11 cellular contexts compared by ENCODE assay signal in genomic region chr1:1417825-1418463, GRCh38. TPM values are rescaled to one million over a fixed set of nuclear protein-coding genes. Genes with fewer than 3 reads are reported as not detected.
DNase-seq lines count a peak whose midpoint lies in the region; ATAC-seq, FAIRE-seq and TF ChIP-seq lines count a peak whose summit lies in the region.
"Not testable (repeated sequence)": the region's sequence is repeated elsewhere in the genome, so short reads cannot be mapped to it uniquely, and the experiment has no call there.
"Had no signal": no experiment of that assay in that cellular context is flagged by ENCODE, and none has a peak within 500 bp of the region (broad histone marks: within the 10 kb centered on the region; RNA-seq: fewer than 3 reads in every experiment).

No MANE protein-coding gene starts in this region.

- H3K9me1 ChIP-seq in K562 (ENCODE audit: control insufficient read depth, insufficient read depth, low read length): not testable (repeated sequence)

- H3K9me3 ChIP-seq in HEK293 (ENCODE audit: control insufficient read depth, insufficient read depth, low read depth, low read length); K562 (replicated peaks; ENCODE audit: control insufficient read depth, insufficient read depth, low read depth, low read length): not testable (repeated sequence)

- not testable (repeated sequence) for H3K27me3 ChIP-seq in K562 (ENCODE audit: control insufficient read depth in 2 of 2, insufficient read depth in 2 of 2, low read length in 2 of 2)

- not testable (repeated sequence) for TF ChIP-seq EP300 in K562 (IDR thresholded peaks at IDR 0.05; ENCODE audit: low read length)

- not testable (repeated sequence) for BruUV-seq in Calu3 (replicated peaks; lab: Mats Ljungman, UMichigan); K562 (replicated peaks; lab: Mats Ljungman, UMichigan)

- DNase-seq in Calu3; K562 (ENCODE audit: extremely low read depth in 1 of 4, low spot score in 3 of 4); epithelial cell of prostate (ENCODE audit: low read depth, low spot score); neural crest cell (ENCODE audit: low read depth, low spot score): not testable (repeated sequence)
- DNase-seq in islet precursor cell: peak; percentile 50

- TF ChIP-seq CTCF in Calu3 (IDR thresholded peaks at IDR 0.05; ENCODE audit: unreplicated experiment); HEK293 (tag by site-specific recombination; IDR thresholded peaks at IDR 0.05); VCaP (conservative IDR thresholded peaks at IDR 0.05); K562 (IDR thresholded peaks at IDR 0.05 in 2 of 3, conservative IDR thresholded peaks at IDR 0.05 in 1 of 3; ENCODE audit: insufficient read depth in 2 of 3, low read depth in 1 of 3, low read length in 3 of 3); neural crest cell (conservative IDR thresholded peaks at IDR 0.05): not testable (repeated sequence)

- H3K4me2 ChIP-seq in K562 (ENCODE audit: insufficient read depth, low read length): not testable (repeated sequence)

- intact Hi-C loops in Calu3 (cut with micrococcal nuclease; ENCODE audit: unreplicated experiment); K562 (cut with micrococcal nuclease): not testable (repeated sequence)

- 66% methylated on average over 24 of the region's 25 CpGs for WGBS in K562 (ENCODE audit: insufficient coverage, low coverage, missing lambda C conversion rate)

- POLR2A ChIA-PET in HEK293 (lab: Yijun Ruan, JAX); K562 (lab: Yijun Ruan, JAX): not testable (repeated sequence)

- H3K4me1 Mint-ChIP-seq in Calu3 (ENCODE audit: low read depth, unreplicated experiment): not testable (repeated sequence)
- H3K4me1 Mint-ChIP-seq in neural crest cell: peaks cover 20% of the 10 kb centered on the region
- peaks cover 24% of the 10 kb centered on the region for H3K4me1 Mint-ChIP-seq in stimulated activated memory B cell treated with anti-CD40 and anti-IgM and Interleukin-4, amounts not matched to agents 10 μg/mL and 1 μg/mL and 100 μg/mL, for 72 hours

- H3K36me3 Mint-ChIP-seq in Calu3 (ENCODE audit: insufficient read depth, unreplicated experiment): peaks cover 14% of the 10 kb centered on the region
- H3K36me3 Mint-ChIP-seq in neural crest cell (ENCODE audit: low read depth); stimulated activated memory B cell treated with anti-CD40 and anti-IgM and Interleukin-4, amounts not matched to agents 10 μg/mL and 1 μg/mL and 100 μg/mL, for 72 hours: not testable (repeated sequence)

- H3K79me2 ChIP-seq in K562 (ENCODE audit: control insufficient read depth, insufficient read depth, low read length): not testable (repeated sequence)

- not testable (repeated sequence) for H4K20me1 ChIP-seq in K562 (replicated peaks; ENCODE audit: control insufficient read depth, insufficient read depth, low read length)

- TF ChIP-seq RAD21 in K562 (CRISPR knock-in tag; conservative IDR thresholded peaks at IDR 0.05 in 1 of 2, IDR thresholded peaks at IDR 0.05 in 1 of 2): not testable (repeated sequence)

- H3K27ac ChIP-seq in HEK293 (ENCODE audit: extremely low read depth, low read depth, low read length); K562 (ENCODE audit: extremely low read depth, low read depth, low read length): not testable (repeated sequence)
- H3K27ac ChIP-seq in VCaP: peak overlapping the region; percentile 83; the same call in 1 of the 2 replicates
- peak overlapping the region; percentile 82 for H3K27ac ChIP-seq in epithelial cell of prostate

- not testable (repeated sequence) for FAIRE-seq in K562 (lab: Jason Lieb, UNC)

- ATAC-seq in K562; stimulated activated memory B cell treated with anti-CD40 and anti-IgM and Interleukin-4, amounts not matched to agents 10 μg/mL and 1 μg/mL and 100 μg/mL, for 72 hours: not testable (repeated sequence)

- H3K4me3 ChIP-seq in HEK293 (ENCODE audit: low read depth, low read length); K562: not testable (repeated sequence)

- H3K36me3 ChIP-seq in HEK293 (ENCODE audit: control insufficient read depth in 2 of 2, insufficient read depth in 1 of 2, low read length in 2 of 2); K562 (ENCODE audit: control insufficient read depth, insufficient read depth, low read length): not testable (repeated sequence)

- not testable (repeated sequence) for H3K27ac Mint-ChIP-seq in Calu3 (ENCODE audit: unreplicated experiment)
- peak overlapping the region; percentile 36 for H3K27ac Mint-ChIP-seq in neural crest cell (ENCODE audit: unreplicated experiment)
- peak overlapping the region; percentile 70 for H3K27ac Mint-ChIP-seq in stimulated activated memory B cell treated with anti-CD40 and anti-IgM and Interleukin-4, amounts not matched to agents 10 μg/mL and 1 μg/mL and 100 μg/mL, for 72 hours

- in situ Hi-C loops in K562 (cut with MboI): not testable (repeated sequence)

- peak overlapping the region; percentile 18 for H3K4me3 Mint-ChIP-seq in Calu3 (ENCODE audit: low read depth, unreplicated experiment)
- H3K4me3 Mint-ChIP-seq in neural crest cell; stimulated activated memory B cell treated with anti-CD40 and anti-IgM and Interleukin-4, amounts not matched to agents 10 μg/mL and 1 μg/mL and 100 μg/mL, for 72 hours: not testable (repeated sequence)

- H3K27me3 Mint-ChIP-seq in Calu3 (ENCODE audit: unreplicated experiment); neural crest cell (ENCODE audit: low read depth): not testable (repeated sequence)
- peaks cover 24% of the 10 kb centered on the region for H3K27me3 Mint-ChIP-seq in stimulated activated memory B cell treated with anti-CD40 and anti-IgM and Interleukin-4, amounts not matched to agents 10 μg/mL and 1 μg/mL and 100 μg/mL, for 72 hours

- not testable (repeated sequence) for TF ChIP-seq POLR2A in K562 (conservative IDR thresholded peaks at IDR 0.05)

- not testable (repeated sequence) for H2AFZ ChIP-seq in K562 (ENCODE audit: low read depth, low read length)

- not testable (repeated sequence) for H3K4me1 ChIP-seq in HEK293 (ENCODE audit: control insufficient read depth, insufficient read depth, low read length)
- H3K4me1 ChIP-seq in K562 (replicated peaks in 1 of 2; ENCODE audit: control insufficient read depth in 2 of 2, insufficient read depth in 2 of 2, low read length in 2 of 2): peaks cover 3 to 25% of the 10 kb centered on the region in 2 experiments; a peak in 4 of 5 replicates

- CTCF ChIA-PET in Calu3 (lab: Charles Lee); HEK293 (lab: Yijun Ruan, JAX); K562 (lab: Yijun Ruan, JAX; ENCODE audit: low intra/inter-chr PET ratio): not testable (repeated sequence)

- not testable (repeated sequence) for H3K9ac ChIP-seq in K562 (ENCODE audit: insufficient read depth in 1 of 2, low read depth in 2 of 2, low read length in 2 of 2)

- H3K9me3 Mint-ChIP-seq in Calu3 (ENCODE audit: low read depth, unreplicated experiment); neural crest cell; stimulated activated memory B cell treated with anti-CD40 and anti-IgM and Interleukin-4, amounts not matched to agents 10 μg/mL and 1 μg/mL and 100 μg/mL, for 72 hours: not testable (repeated sequence)

RNA-seq across cellular contexts. Expression of gene ANKRD65, which starts 3.1 kb away (rescaled TPM):
- total RNA-seq in Calu3 (2022): not detected in 2 replicates
- not detected in 2 replicates for total RNA-seq in K562 (2011; cell fraction: chromatin; rRNA removed; ENCODE audit: low replicate concordance)
- not detected in 2 replicates for total RNA-seq in K562 (2011; cell fraction: nucleolus; rRNA removed)
- total RNA-seq in K562 (2011; cell fraction: nucleoplasm; rRNA removed): 0.37 TPM in 1 of 2 replicates, not detected in the other
- total RNA-seq in K562 (2014; rRNA removed): not detected in 2 replicates
- total RNA-seq in K562 (2014; rRNA removed; fragmentation: Illumina TruSeq; extraction: Trizol): not detected in 2 replicates
- total RNA-seq in K562 (2015; rRNA removed; fragmentation: Illumina TruSeq; extraction: Trizol): not detected in 2 replicates
- not detected in 2 replicates for total RNA-seq in K562 (2021)
- polyA plus RNA-seq in K562 (2011; rRNA removed): not detected in 2 replicates
- polyA plus RNA-seq in K562 (2011; cell fraction: cytosol; rRNA removed): not detected in 2 replicates
- polyA plus RNA-seq in K562 (2011; cell fraction: nucleus; rRNA removed): not detected in 2 replicates
- 0.11 TPM in 1 of 2 replicates, not detected in the other for polyA plus RNA-seq in K562 (2012)
- not detected in 2 replicates for polyA plus RNA-seq in K562 (2014; fragmentation: Illumina TruSeq; extraction: Trizol)
- not detected for polyA plus RNA-seq in K562 (2014; fragmentation: Nextera tagmentation; extraction: Ambion mirVana)
- not detected in 2 replicates for polyA plus RNA-seq in K562 (2014; rRNA removed)
- polyA minus RNA-seq in K562 (2011; rRNA and poly(A)+ RNA removed): not detected in 2 replicates
- not detected in 2 replicates for polyA minus RNA-seq in K562 (2011; cell fraction: cytosol; rRNA and poly(A)+ RNA removed)
- polyA minus RNA-seq in K562 (2011; cell fraction: nucleus; rRNA and poly(A)+ RNA removed): not detected in 2 replicates
- total RNA-seq in neural crest cell: 0.66 and 0.89 TPM in 2 replicates
- total RNA-seq: IMR-90, LHCN-M2 had no signal

RNA-seq across cellular contexts. Expression of gene MRPL20, which starts 10.9 kb away (rescaled TPM):
- total RNA-seq in Calu3 (2022): 81.2 and 99.1 TPM in 2 replicates
- 98.1 and 170 TPM in 2 replicates for total RNA-seq in K562 (2011; cell fraction: chromatin; rRNA removed; ENCODE audit: low replicate concordance)
- 136 and 139 TPM in 2 replicates for total RNA-seq in K562 (2011; cell fraction: nucleolus; rRNA removed)
- 122 and 137 TPM in 2 replicates for total RNA-seq in K562 (2011; cell fraction: nucleoplasm; rRNA removed)
- total RNA-seq in K562 (2014; rRNA removed): 352 and 355 TPM in 2 replicates
- total RNA-seq in K562 (2014; rRNA removed; fragmentation: Illumina TruSeq; extraction: Trizol): 208 and 222 TPM in 2 replicates
- total RNA-seq in K562 (2015; rRNA removed; fragmentation: Illumina TruSeq; extraction: Trizol): 205 and 216 TPM in 2 replicates
- total RNA-seq in K562 (2021): 224 and 229 TPM in 2 replicates
- 144 and 187 TPM in 2 replicates for polyA plus RNA-seq in K562 (2011; rRNA removed)
- polyA plus RNA-seq in K562 (2011; cell fraction: cytosol; rRNA removed): 164 and 188 TPM in 2 replicates
- polyA plus RNA-seq in K562 (2011; cell fraction: nucleus; rRNA removed): 104 and 152 TPM in 2 replicates
- polyA plus RNA-seq in K562 (2012): 195 and 375 TPM in 2 replicates
- polyA plus RNA-seq in K562 (2014; fragmentation: Illumina TruSeq; extraction: Trizol): 180 and 264 TPM in 2 replicates
- 100 to 1,000 TPM; 570 to 671 TPM for polyA plus RNA-seq in K562 (2014; fragmentation: Nextera tagmentation; extraction: Ambion mirVana)
- polyA plus RNA-seq in K562 (2014; rRNA removed): 420 and 491 TPM in 2 replicates
- 121 and 163 TPM in 2 replicates for polyA minus RNA-seq in K562 (2011; rRNA and poly(A)+ RNA removed)
- polyA minus RNA-seq in K562 (2011; cell fraction: cytosol; rRNA and poly(A)+ RNA removed): 99.9 and 107 TPM in 2 replicates
- 44.2 and 57.5 TPM in 2 replicates for polyA minus RNA-seq in K562 (2011; cell fraction: nucleus; rRNA and poly(A)+ RNA removed)
- 113 and 117 TPM in 2 replicates for total RNA-seq in neural crest cell

RNA-seq across cellular contexts. Expression of gene VWA1, which starts 17.5 kb away (rescaled TPM):
- 78.7 and 78.9 TPM in 2 replicates for total RNA-seq in Calu3 (2022)
- 0.76 and 5.5 TPM in 2 replicates for total RNA-seq in K562 (2011; cell fraction: chromatin; rRNA removed; ENCODE audit: low replicate concordance)
- total RNA-seq in K562 (2011; cell fraction: nucleolus; rRNA removed): 5.1 and 7.2 TPM in 2 replicates
- 1.9 and 3.4 TPM in 2 replicates for total RNA-seq in K562 (2011; cell fraction: nucleoplasm; rRNA removed)
- total RNA-seq in K562 (2014; rRNA removed): 4.0 and 4.6 TPM in 2 replicates
- 0.03 and 0.04 TPM in 2 replicates for total RNA-seq in K562 (2014; rRNA removed; fragmentation: Illumina TruSeq; extraction: Trizol)
- total RNA-seq in K562 (2015; rRNA removed; fragmentation: Illumina TruSeq; extraction: Trizol): 0.98 and 1.2 TPM in 2 replicates
- 6.4 and 7.1 TPM in 2 replicates for total RNA-seq in K562 (2021)
- 0.85 and 1.6 TPM in 2 replicates for polyA plus RNA-seq in K562 (2011; rRNA removed)
- polyA plus RNA-seq in K562 (2011; cell fraction: cytosol; rRNA removed): 1.3 and 7.5 TPM in 2 replicates
- polyA plus RNA-seq in K562 (2011; cell fraction: nucleus; rRNA removed): 3.0 and 6.5 TPM in 2 replicates
- polyA plus RNA-seq in K562 (2012): 3.8 and 6.1 TPM in 2 replicates
- polyA plus RNA-seq in K562 (2014; fragmentation: Illumina TruSeq; extraction: Trizol): 0.16 and 0.84 TPM in 2 replicates
- polyA plus RNA-seq in K562 (2014; fragmentation: Nextera tagmentation; extraction: Ambion mirVana): under 1 TPM; 0.01 to 0.06 TPM
- polyA plus RNA-seq in K562 (2014; rRNA removed): 2.6 and 3.0 TPM in 2 replicates
- 0.42 and 0.69 TPM in 2 replicates for polyA minus RNA-seq in K562 (2011; rRNA and poly(A)+ RNA removed)
- 2.0 and 2.4 TPM in 2 replicates for polyA minus RNA-seq in K562 (2011; cell fraction: cytosol; rRNA and poly(A)+ RNA removed)
- polyA minus RNA-seq in K562 (2011; cell fraction: nucleus; rRNA and poly(A)+ RNA removed): 2.7 and 4.3 TPM in 2 replicates
- total RNA-seq in neural crest cell: 8.9 and 9.6 TPM in 2 replicates

RNA-seq across cellular contexts. Expression of gene CCNL2, which starts 18.8 kb away (rescaled TPM):
- total RNA-seq in Calu3 (2022) (166 and 172 TPM in 2 replicates), K562 (2014; rRNA removed) (147 and 176 TPM in 2 replicates), K562 (2014; rRNA removed; fragmentation: Illumina TruSeq; extraction: Trizol) (65.1 and 66.7 TPM in 2 replicates), K562 (2015; rRNA removed; fragmentation: Illumina TruSeq; extraction: Trizol) (91.0 and 94.5 TPM in 2 replicates), K562 (2021) (141 and 167 TPM in 2 replicates), neural crest cell (249 and 261 TPM in 2 replicates)
- 996 and 1,265 TPM in 2 replicates for total RNA-seq in K562 (2011; cell fraction: chromatin; rRNA removed; ENCODE audit: low replicate concordance)
- 508 and 525 TPM in 2 replicates for total RNA-seq in K562 (2011; cell fraction: nucleolus; rRNA removed)
- total RNA-seq in K562 (2011; cell fraction: nucleoplasm; rRNA removed): 788 and 831 TPM in 2 replicates
- polyA plus RNA-seq in K562 (2011; rRNA removed) (236 and 265 TPM in 2 replicates), K562 (2014; fragmentation: Illumina TruSeq; extraction: Trizol) (81.0 and 89.7 TPM in 2 replicates), K562 (2014; fragmentation: Nextera tagmentation; extraction: Ambion mirVana) (1 to 10 TPM; 2.8 to 5.6 TPM), K562 (2014; rRNA removed) (245 and 287 TPM in 2 replicates)
- polyA plus RNA-seq in K562 (2011; cell fraction: cytosol; rRNA removed): 71.9 and 133 TPM in 2 replicates
- 2,539 and 2,548 TPM in 2 replicates for polyA plus RNA-seq in K562 (2011; cell fraction: nucleus; rRNA removed)
- 104 and 250 TPM in 2 replicates for polyA plus RNA-seq in K562 (2012)
- 70.2 and 76.2 TPM in 2 replicates for polyA minus RNA-seq in K562 (2011; rRNA and poly(A)+ RNA removed)
- polyA minus RNA-seq in K562 (2011; cell fraction: cytosol; rRNA and poly(A)+ RNA removed): 31.4 and 45.0 TPM in 2 replicates
- polyA minus RNA-seq in K562 (2011; cell fraction: nucleus; rRNA and poly(A)+ RNA removed): 260 and 342 TPM in 2 replicates

RNA-seq across cellular contexts. Expression of gene ATAD3C, which starts 31.5 kb away (rescaled TPM):
- total RNA-seq in Calu3 (2022) (0.29 and 0.45 TPM in 2 replicates), K562 (2014; rRNA removed) (not detected in 2 replicates), K562 (2014; rRNA removed; fragmentation: Illumina TruSeq; extraction: Trizol) (not detected in 2 replicates), K562 (2015; rRNA removed; fragmentation: Illumina TruSeq; extraction: Trizol) (not detected in 2 replicates), K562 (2021) (0.18 and 0.60 TPM in 2 replicates), neural crest cell (0.23 and 0.41 TPM in 2 replicates)
- total RNA-seq in K562 (2011; cell fraction: chromatin; rRNA removed; ENCODE audit: low replicate concordance): 0.21 TPM in 1 of 2 replicates, not detected in the other
- total RNA-seq in K562 (2011; cell fraction: nucleolus; rRNA removed): under 0.01 and 0.13 TPM in 2 replicates
- total RNA-seq in K562 (2011; cell fraction: nucleoplasm; rRNA removed): 0.07 and 0.23 TPM in 2 replicates
- polyA plus RNA-seq in K562 (2011; rRNA removed) (0.03 and 0.04 TPM in 2 replicates), K562 (2014; fragmentation: Illumina TruSeq; extraction: Trizol) (not detected in 2 replicates), K562 (2014; fragmentation: Nextera tagmentation; extraction: Ambion mirVana) (not detected), K562 (2014; rRNA removed) (not detected in 2 replicates)
- polyA plus RNA-seq in K562 (2011; cell fraction: cytosol; rRNA removed): 0.09 and 0.16 TPM in 2 replicates
- 0.10 and 0.21 TPM in 2 replicates for polyA plus RNA-seq in K562 (2011; cell fraction: nucleus; rRNA removed)
- 0.05 and 0.39 TPM in 2 replicates for polyA plus RNA-seq in K562 (2012)
- not detected in 2 replicates for polyA minus RNA-seq in K562 (2011; rRNA and poly(A)+ RNA removed)
- not detected in 2 replicates for polyA minus RNA-seq in K562 (2011; cell fraction: cytosol; rRNA and poly(A)+ RNA removed)
- 0.11 TPM in 1 of 2 replicates, not detected in the other for polyA minus RNA-seq in K562 (2011; cell fraction: nucleus; rRNA and poly(A)+ RNA removed)
- total RNA-seq: IMR-90, LHCN-M2 had no signal
- polyA plus RNA-seq: A549, IMR-90 had no signal
